Comparison of ENCODE assay signal across 9 cellular contexts in genomic region chr1:36966242-36966641, GRCh38.
DNase-seq lines count a peak whose midpoint lies in the region; ATAC-seq and TF ChIP-seq lines count a peak whose summit lies in the region.
"Had no signal": no experiment of that assay in that cellular context is flagged by ENCODE, and none has a peak within 500 bp of the region (broad histone marks: within the 10 kb centered on the region; RNA-seq: fewer than 3 reads in every experiment).

No MANE protein-coding gene starts in this region.

- peak; percentile 9 for DNase-seq in AG08395 (ENCODE audit: low spot score)
- peak; percentile 20 for DNase-seq in GM12865 (ENCODE audit: low read depth)
- peak; percentile 12 for DNase-seq in activated CD4-positive, alpha-beta T cell treated with anti-CD3 and anti-CD28 coated beads, Interleukin-2, amount 10 ng/mL, durations not matched to agents 7 days and 5 days
- DNase-seq in iPS-NIHi11 (ENCODE audit: low spot score): peak; percentile 78
- no peak for DNase-seq in H4 (ENCODE audit: low spot score)
- no peak for DNase-seq in NCI-H82 (lab: John Stamatoyannopoulos, UW)

- H3K4me1 Mint-ChIP-seq in activated CD4-positive, alpha-beta T cell treated with anti-CD3 and anti-CD28 coated beads, Interleukin-2, amount 10 ng/mL, durations not matched to agents 7 days and 5 days: no peaks in the 10 kb centered on the region
- H3K4me1 Mint-ChIP-seq: mesothelial cell of epicardium had no signal

- POLR2A ChIA-PET in activated CD4-positive, alpha-beta T cell treated with anti-CD3 and anti-CD28 coated beads, Interleukin-2, amount 10 ng/mL, durations not matched to agents 7 days and 5 days (lab: Charles Lee): no interaction called here

- H3K27me3 Mint-ChIP-seq in activated CD4-positive, alpha-beta T cell treated with anti-CD3 and anti-CD28 coated beads, Interleukin-2, amount 10 ng/mL, durations not matched to agents 7 days and 5 days: no peaks in the 10 kb centered on the region

- ATAC-seq in GM19463 (IDR thresholded peaks at IDR 0.05; ENCODE audit: unreplicated experiment) (no peak), GM19324 (IDR thresholded peaks at IDR 0.05; ENCODE audit: low FRiP score, unreplicated experiment) (no peak)

- no peaks in the 10 kb centered on the region for H3K9me3 Mint-ChIP-seq in activated CD4-positive, alpha-beta T cell treated with anti-CD3 and anti-CD28 coated beads, Interleukin-2, amount 10 ng/mL, durations not matched to agents 7 days and 5 days
- H3K9me3 Mint-ChIP-seq: mesothelial cell of epicardium had no signal

- H3K4me3 Mint-ChIP-seq in activated CD4-positive, alpha-beta T cell treated with anti-CD3 and anti-CD28 coated beads, Interleukin-2, amount 10 ng/mL, durations not matched to agents 7 days and 5 days: no peak overlapping the region
- H3K4me3 Mint-ChIP-seq: mesothelial cell of epicardium had no signal

- no peak for TF ChIP-seq CTCF in GM12865 (IDR thresholded peaks at IDR 0.05; ENCODE audit: insufficient read depth, low read depth, low read length, missing control alignments)

- H3K4me3 ChIP-seq in GM12865 (ENCODE audit: low read depth, low read length): no peak overlapping the region

- CTCF ChIA-PET in activated CD4-positive, alpha-beta T cell treated with anti-CD3 and anti-CD28 coated beads, Interleukin-2, amount 10 ng/mL, durations not matched to agents 7 days and 5 days (lab: Charles Lee): no interaction called here

- no peak overlapping the region for H3K27ac Mint-ChIP-seq in activated CD4-positive, alpha-beta T cell treated with anti-CD3 and anti-CD28 coated beads, Interleukin-2, amount 10 ng/mL, durations not matched to agents 7 days and 5 days
- H3K27ac Mint-ChIP-seq: mesothelial cell of epicardium had no signal

- H3K36me3 Mint-ChIP-seq in activated CD4-positive, alpha-beta T cell treated with anti-CD3 and anti-CD28 coated beads, Interleukin-2, amount 10 ng/mL, durations not matched to agents 7 days and 5 days (ENCODE audit: low read depth): no peaks in the 10 kb centered on the region
- H3K36me3 Mint-ChIP-seq: mesothelial cell of epicardium had no signal

Comparison
In these comparisons a context has a peak if more than half of its experiments do, and no peak if none do; other contexts are left out.
1. DNase-seq: peak in AG08395 (single experiment), GM12865 (single experiment), activated CD4-positive, alpha-beta T cell treated with anti-CD3 and anti-CD28 coated beads, Interleukin-2, amount 10 ng/mL, durations not matched to agents 7 days and 5 days (single experiment) and iPS-NIHi11 (single experiment); none in H4 (single experiment) and NCI-H82 (single experiment).